11 cellular contexts compared by ENCODE assay signal in genomic region chr7:151387161-151388006, GRCh38. TPM values are rescaled to one million over a fixed set of nuclear protein-coding genes. Genes with fewer than 3 reads are reported as not detected.
"Had no signal": no experiment of that assay in that cellular context is flagged by ENCODE, and none has a peak within 500 bp of the region (broad histone marks: within the 10 kb centered on the region; RNA-seq: fewer than 3 reads in every experiment).

No MANE protein-coding gene starts in this region.

- H3K4me3 ChIP-seq: ascending aorta, right lobe of liver, thoracic aorta had no signal

- H3K27ac ChIP-seq: right lobe of liver had no signal

- DNase-seq: activated CD4-positive, alpha-beta memory T cell treated with anti-CD3 and anti-CD28 coated beads for 36 hours; activated CD4-positive, alpha-beta T cell treated with anti-CD3 and anti-CD28 coated beads for 36 hours; activated CD8-positive, alpha-beta memory T cell treated with anti-CD3 and anti-CD28 coated beads, Interleukin-2, amount 10 ng/mL, durations not matched to agents 7 days and 5 days; activated naive CD4-positive, alpha-beta T cell treated with anti-CD3 and anti-CD28 coated beads, Interleukin-2, amount 10 ng/mL, durations not matched to agents 7 days and 5 days; activated T-cell treated with anti-CD3 and anti-CD28 coated beads, Interleukin-2, amount 50 U/mL, for 24 hours; mesenchymal stem cell had no signal

- H3K36me3 ChIP-seq: ascending aorta, right lobe of liver, thoracic aorta had no signal

- H3K4me1 Mint-ChIP-seq: nephron had no signal

- H3K27me3 ChIP-seq: ascending aorta had no signal

- H3K27ac Mint-ChIP-seq: activated CD4-positive, alpha-beta memory T cell treated with anti-CD3 and anti-CD28 coated beads for 36 hours; activated CD4-positive, alpha-beta T cell treated with anti-CD3 and anti-CD28 coated beads for 36 hours; activated CD8-positive, alpha-beta memory T cell treated with anti-CD3 and anti-CD28 coated beads, Interleukin-2, amount 10 ng/mL, durations not matched to agents 7 days and 5 days; activated T-cell treated with anti-CD3 and anti-CD28 coated beads, Interleukin-2, amount 50 U/mL, for 24 hours; nephron had no signal

- H3K36me3 Mint-ChIP-seq: activated CD4-positive, alpha-beta memory T cell treated with anti-CD3 and anti-CD28 coated beads for 36 hours; activated CD8-positive, alpha-beta memory T cell treated with anti-CD3 and anti-CD28 coated beads, Interleukin-2, amount 10 ng/mL, durations not matched to agents 7 days and 5 days; activated naive CD4-positive, alpha-beta T cell treated with anti-CD3 and anti-CD28 coated beads, Interleukin-2, amount 10 ng/mL, durations not matched to agents 7 days and 5 days had no signal

- H3K9me3 ChIP-seq: ascending aorta, right lobe of liver, thoracic aorta had no signal

- ATAC-seq: activated CD4-positive, alpha-beta T cell treated with anti-CD3 and anti-CD28 coated beads for 36 hours; activated CD8-positive, alpha-beta memory T cell treated with anti-CD3 and anti-CD28 coated beads, Interleukin-2, amount 10 ng/mL, durations not matched to agents 7 days and 5 days had no signal

- H3K4me1 ChIP-seq: right lobe of liver had no signal

- H3K4me3 Mint-ChIP-seq: activated CD4-positive, alpha-beta memory T cell treated with anti-CD3 and anti-CD28 coated beads for 36 hours; activated CD4-positive, alpha-beta T cell treated with anti-CD3 and anti-CD28 coated beads for 36 hours; activated CD8-positive, alpha-beta memory T cell treated with anti-CD3 and anti-CD28 coated beads, Interleukin-2, amount 10 ng/mL, durations not matched to agents 7 days and 5 days; activated naive CD4-positive, alpha-beta T cell treated with anti-CD3 and anti-CD28 coated beads, Interleukin-2, amount 10 ng/mL, durations not matched to agents 7 days and 5 days; activated T-cell treated with anti-CD3 and anti-CD28 coated beads, Interleukin-2, amount 50 U/mL, for 24 hours had no signal

- H3K9me3 Mint-ChIP-seq: activated CD4-positive, alpha-beta memory T cell treated with anti-CD3 and anti-CD28 coated beads for 36 hours; activated naive CD4-positive, alpha-beta T cell treated with anti-CD3 and anti-CD28 coated beads, Interleukin-2, amount 10 ng/mL, durations not matched to agents 7 days and 5 days; activated T-cell treated with anti-CD3 and anti-CD28 coated beads, Interleukin-2, amount 50 U/mL, for 24 hours; nephron had no signal

RNA-seq across cellular contexts. Expression of gene WDR86, which starts 22.5 kb away (rescaled TPM):
- total RNA-seq: activated CD4-positive, alpha-beta T cell treated with anti-CD3 and anti-CD28 coated beads for 36 hours; pulmonary artery endothelial cell had no signal

RNA-seq across cellular contexts. Expression of gene CRYGN, which starts 52.6 kb away (rescaled TPM):
- total RNA-seq: activated CD8-positive, alpha-beta memory T cell treated with anti-CD3 and anti-CD28 coated beads, Interleukin-2, amount 10 ng/mL, durations not matched to agents 7 days and 5 days; ascending aorta; pulmonary artery endothelial cell; right lobe of liver had no signal
